In the genomic region with DNA sequence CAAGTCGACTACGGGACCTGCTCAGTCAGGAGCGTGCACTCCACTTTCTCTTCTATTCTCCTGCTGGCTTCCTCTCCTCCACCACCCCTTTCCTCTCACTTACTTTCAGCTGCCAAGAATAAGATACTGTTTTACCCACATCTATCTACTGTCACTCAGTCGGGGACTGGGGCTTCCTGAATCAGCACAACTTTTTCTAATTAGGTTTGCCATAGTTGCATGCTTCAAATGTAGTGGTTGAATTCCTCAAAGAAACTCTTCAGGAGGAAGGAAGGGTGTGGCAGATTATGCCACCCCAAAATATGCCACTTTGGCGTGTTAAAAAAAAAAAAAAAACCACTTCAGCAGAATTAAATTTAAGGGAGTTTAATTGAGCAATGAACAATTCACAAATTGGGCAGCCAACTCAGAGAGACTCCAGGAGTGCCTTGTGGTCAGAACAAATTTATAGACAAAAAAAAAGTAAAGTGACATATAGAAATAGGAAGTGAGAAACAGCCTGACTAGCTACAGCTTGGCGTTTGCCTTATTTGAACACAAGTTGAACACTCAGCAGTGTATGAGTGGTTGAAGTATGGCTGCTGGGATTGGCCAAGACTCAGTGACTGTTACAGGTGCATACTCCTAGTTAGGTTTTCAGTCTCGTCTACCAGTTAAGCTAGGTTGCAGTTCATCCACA, we compare ENCODE assay signal across 8 cellular contexts. TPM values are rescaled to one million over a fixed set of nuclear protein-coding genes. Genes with fewer than 3 reads are reported as not detected.
DNase-seq lines count a peak whose midpoint lies in the region; ATAC-seq and TF ChIP-seq lines count a peak whose summit lies in the region.

No MANE protein-coding gene starts in this region.

- H3K9me3 ChIP-seq in right cardiac atrium (ENCODE audit: control insufficient read depth, low read length) (no peaks in the 10 kb centered on the region), left ventricle myocardium inferior (replicated peaks) (no peaks in the 10 kb centered on the region), T-helper 17 cell (ENCODE audit: control insufficient read depth, low read length, poor library complexity, severe bottlenecking) (no peaks in the 10 kb centered on the region)

- ATAC-seq in right cardiac atrium (peak; percentile 6), HG03108 (IDR thresholded peaks at IDR 0.05; ENCODE audit: unreplicated experiment) (peak; percentile 56), T-helper 17 cell (peak; percentile 69), left colon (no peak)

- TF ChIP-seq CTCF in left ventricle myocardium inferior (IDR thresholded peaks at IDR 0.05; ENCODE audit: borderline replicate concordance) = no peak
- TF ChIP-seq CTCF in nephron progenitor cell (IDR thresholded peaks at IDR 0.05) = no peak

- peaks cover 4% of the 10 kb centered on the region for H3K4me1 ChIP-seq in right cardiac atrium (ENCODE audit: control insufficient read depth, insufficient read depth, low read length)
- peaks cover 22% of the 10 kb centered on the region for H3K4me1 ChIP-seq in left ventricle myocardium inferior

- H3K27ac ChIP-seq in right cardiac atrium (ENCODE audit: low read length) (no peak overlapping the region), left ventricle myocardium inferior (replicated peaks) (no peak overlapping the region)

- H3K27me3 ChIP-seq in right cardiac atrium (ENCODE audit: control insufficient read depth, insufficient read depth) (no peaks in the 10 kb centered on the region), left ventricle myocardium inferior (ENCODE audit: low read depth) (no peaks in the 10 kb centered on the region)

- H3K27ac Mint-ChIP-seq in T-helper 17 cell (peak overlapping the region; percentile 86), nephron progenitor cell (no peak overlapping the region)

- H3K9me3 Mint-ChIP-seq in nephron progenitor cell = no peaks in the 10 kb centered on the region

- peak overlapping the region; percentile 73 for H3K4me3 Mint-ChIP-seq in T-helper 17 cell
- H3K4me3 Mint-ChIP-seq in nephron progenitor cell = no peak overlapping the region

- H3K27me3 Mint-ChIP-seq in T-helper 17 cell = peaks cover 7% of the 10 kb centered on the region
- H3K27me3 Mint-ChIP-seq in nephron progenitor cell (ENCODE audit: low read depth, poor library complexity) = peaks cover 7% of the 10 kb centered on the region

- intact Hi-C loops in right cardiac atrium (cut with DNase I) (loop anchor here in 1 of 4 donors (5.0 to 10.0 kb wide), 2 partner anchors 382 to 495 kb away; no protein-coding TSS in a partner anchor), left ventricle myocardium inferior (cut with micrococcal nuclease) (no loop called here), left colon (cut with DNase I, micrococcal nuclease) (no loop called here)

- H3K4me3 ChIP-seq in right cardiac atrium (ENCODE audit: low read length) (no peak overlapping the region), left ventricle myocardium inferior (no peak overlapping the region)

- DNase-seq in right cardiac atrium (no peak), left ventricle myocardium inferior (no peak), T-helper 17 cell (no peak), amygdala (lab: John Stamatoyannopoulos, UW) (no peak), NCI-H146 treated with DMSO at 0.1 percent for 48 hours (lab: John Stamatoyannopoulos, UW; ENCODE audit: unreplicated experiment) (no peak), left colon (no peak), nephron progenitor cell (no peak)

- WGBS in right cardiac atrium = 46% methylated on average over 7 of the region's 7 CpGs

- H3K36me3 Mint-ChIP-seq in T-helper 17 cell (ENCODE audit: low read depth) (peaks cover 3% of the 10 kb centered on the region), nephron progenitor cell (ENCODE audit: low read depth) (no peaks in the 10 kb centered on the region)

- no peaks in the 10 kb centered on the region for H3K36me3 ChIP-seq in left ventricle myocardium inferior

- peaks cover 38% of the 10 kb centered on the region for H3K4me1 Mint-ChIP-seq in T-helper 17 cell
- peaks cover 23% of the 10 kb centered on the region for H3K4me1 Mint-ChIP-seq in nephron progenitor cell

RNA-seq across cellular contexts. Expression of gene RMDN2, which starts 32.5 kb away (rescaled TPM):
- total RNA-seq in right cardiac atrium = 1 to 10 TPM; 7.3 to 9.0 (median 8.2) TPM
- 4.9 TPM for polyA plus RNA-seq in right cardiac atrium
- 6.5 TPM for total RNA-seq in left ventricle myocardium inferior
- total RNA-seq in T-helper 17 cell = 1 to 10 TPM; 1.8 to 3.4 TPM
- 10 to 100 TPM; 28.1 to 32.2 TPM for total RNA-seq in left colon
